8 cellular contexts compared by ENCODE assay signal in the genomic region with DNA sequence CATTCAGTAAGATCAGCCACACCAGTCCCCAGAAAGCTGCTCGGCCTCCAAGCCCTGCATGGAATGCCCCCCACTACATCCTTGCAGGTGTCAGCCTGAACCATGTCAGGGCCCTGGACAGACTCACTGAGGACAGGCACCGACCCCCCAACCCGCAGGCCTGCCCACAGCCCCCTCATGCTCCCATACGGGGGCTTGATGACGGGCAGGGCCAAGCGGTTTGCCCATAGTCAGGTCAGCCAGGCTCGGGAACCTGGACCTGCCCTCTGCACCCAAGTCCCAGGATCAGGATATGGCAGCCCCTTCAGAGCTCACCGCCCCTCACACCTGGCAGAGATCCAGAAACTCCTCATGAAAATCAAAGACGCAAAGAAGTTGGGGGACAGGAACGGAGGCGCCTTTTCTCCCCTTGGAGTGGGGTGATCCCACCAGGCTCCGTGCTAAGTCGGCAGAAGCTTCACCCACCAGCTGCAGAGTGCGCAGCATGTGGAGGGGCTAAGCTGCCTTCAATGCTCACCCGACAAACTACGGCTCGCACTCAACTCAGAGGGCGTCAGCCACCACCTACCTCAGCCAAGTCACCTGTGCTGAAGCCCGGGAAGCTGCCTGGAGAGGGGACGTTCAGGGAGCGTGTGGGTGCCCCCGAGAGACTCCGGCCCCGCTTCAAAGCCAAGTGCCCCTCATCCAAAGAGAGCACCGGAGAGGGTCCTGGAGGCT. TPM values are rescaled to one million over a fixed set of nuclear protein-coding genes. Genes with fewer than 3 reads are reported as not detected.
DNase-seq lines count a peak whose midpoint lies in the region; ATAC-seq and TF ChIP-seq lines count a peak whose summit lies in the region.

No MANE protein-coding gene starts in this region.

- H3K4me3 Mint-ChIP-seq in activated CD4-positive, alpha-beta T cell treated with anti-CD3 and anti-CD28 coated beads for 36 hours = peak overlapping the region; percentile 87
- peak overlapping the region; percentile 79 for H3K4me3 Mint-ChIP-seq in stimulated activated memory B cell treated with anti-CD40 and anti-IgM and Interleukin-4, amounts not matched to agents 10 μg/mL and 1 μg/mL and 100 μg/mL, for 72 hours
- H3K4me3 Mint-ChIP-seq in CD14-positive monocyte = peak overlapping the region in 1 of 2 donors; percentile 76

- peak overlapping the region; percentile 78; the same call in 1 of the 2 replicates for H3K27ac ChIP-seq in VCaP

- POLR2A ChIA-PET in activated CD4-positive, alpha-beta T cell treated with anti-CD3 and anti-CD28 coated beads for 36 hours (lab: Charles Lee) = interaction anchor here (0.6 to 1.3 kb wide), 2 partner anchors 29 to 652 kb away, joined by 4 to 5 read pairs; no protein-coding TSS in a partner anchor

- no peak for ATAC-seq in activated CD4-positive, alpha-beta T cell treated with anti-CD3 and anti-CD28 coated beads for 36 hours
- ATAC-seq in stimulated activated memory B cell treated with anti-CD40 and anti-IgM and Interleukin-4, amounts not matched to agents 10 μg/mL and 1 μg/mL and 100 μg/mL, for 72 hours = no peak
- ATAC-seq in HG03025 (IDR thresholded peaks at IDR 0.05; ENCODE audit: low FRiP score, unreplicated experiment) (no peak), GM21390 (IDR thresholded peaks at IDR 0.05; ENCODE audit: unreplicated experiment) (no peak)

- peaks cover 6% of the 10 kb centered on the region for H3K36me3 Mint-ChIP-seq in activated CD4-positive, alpha-beta T cell treated with anti-CD3 and anti-CD28 coated beads for 36 hours (ENCODE audit: low read depth)
- H3K36me3 Mint-ChIP-seq in stimulated activated memory B cell treated with anti-CD40 and anti-IgM and Interleukin-4, amounts not matched to agents 10 μg/mL and 1 μg/mL and 100 μg/mL, for 72 hours = peaks cover 50% of the 10 kb centered on the region
- peaks cover 40 to 70% of the 10 kb centered on the region in 2 donors for H3K36me3 Mint-ChIP-seq in CD14-positive monocyte

- CTCF ChIA-PET in activated CD4-positive, alpha-beta T cell treated with anti-CD3 and anti-CD28 coated beads for 36 hours (lab: Charles Lee) = interaction anchor here (0.5 to 3.2 kb wide), 5 partner anchors 12 to 232 kb away, joined by 3 to 22 read pairs (median 4); no protein-coding TSS in a partner anchor

- H3K4me1 Mint-ChIP-seq in activated CD4-positive, alpha-beta T cell treated with anti-CD3 and anti-CD28 coated beads for 36 hours = peaks cover 17% of the 10 kb centered on the region
- H3K4me1 Mint-ChIP-seq in stimulated activated memory B cell treated with anti-CD40 and anti-IgM and Interleukin-4, amounts not matched to agents 10 μg/mL and 1 μg/mL and 100 μg/mL, for 72 hours = peaks cover 25% of the 10 kb centered on the region
- H3K4me1 Mint-ChIP-seq in CD14-positive monocyte = peaks cover 17% of the 10 kb centered on the region

- H3K27me3 Mint-ChIP-seq in activated CD4-positive, alpha-beta T cell treated with anti-CD3 and anti-CD28 coated beads for 36 hours = no peaks in the 10 kb centered on the region
- no peaks in the 10 kb centered on the region for H3K27me3 Mint-ChIP-seq in stimulated activated memory B cell treated with anti-CD40 and anti-IgM and Interleukin-4, amounts not matched to agents 10 μg/mL and 1 μg/mL and 100 μg/mL, for 72 hours
- H3K27me3 Mint-ChIP-seq in CD14-positive monocyte (ENCODE audit: low read depth in 3 of 3) = peaks cover 1 to 3% (median 2%) of the 10 kb centered on the region in 3 donors

- H3K4me3 ChIP-seq in foreskin fibroblast (ENCODE audit: low read depth in 1 of 2, low read length in 2 of 2) = peak overlapping the region; percentile 42 to 55

- H3K27ac Mint-ChIP-seq in activated CD4-positive, alpha-beta T cell treated with anti-CD3 and anti-CD28 coated beads for 36 hours = peak overlapping the region; percentile 91
- peak overlapping the region; percentile 89 for H3K27ac Mint-ChIP-seq in stimulated activated memory B cell treated with anti-CD40 and anti-IgM and Interleukin-4, amounts not matched to agents 10 μg/mL and 1 μg/mL and 100 μg/mL, for 72 hours
- H3K27ac Mint-ChIP-seq in CD14-positive monocyte = peak overlapping the region in 3 of 7 donors; percentile 47 to 85 (median 65)

- intact Hi-C loops in activated CD4-positive, alpha-beta T cell treated with anti-CD3 and anti-CD28 coated beads for 36 hours (cut with DNase I, micrococcal nuclease) = loop anchor here in 1 of 2 experiments (5.0 kb wide), 1 partner anchor 34 kb away; a partner anchor contains a TSS
- intact Hi-C loops in CD14-positive monocyte (cut with micrococcal nuclease) = no loop called here

- TF ChIP-seq CTCF in VCaP (conservative IDR thresholded peaks at IDR 0.05) (no peak), foreskin fibroblast (IDR thresholded peaks at IDR 0.05; ENCODE audit: low read depth, low read length) (no peak), CD14-positive monocyte (IDR thresholded peaks at IDR 0.05) (no peak)

- no peaks in the 10 kb centered on the region for H3K9me3 Mint-ChIP-seq in activated CD4-positive, alpha-beta T cell treated with anti-CD3 and anti-CD28 coated beads for 36 hours (ENCODE audit: low read depth)
- H3K9me3 Mint-ChIP-seq in stimulated activated memory B cell treated with anti-CD40 and anti-IgM and Interleukin-4, amounts not matched to agents 10 μg/mL and 1 μg/mL and 100 μg/mL, for 72 hours = no peaks in the 10 kb centered on the region
- no peaks in the 10 kb centered on the region for H3K9me3 Mint-ChIP-seq in CD14-positive monocyte

- DNase-seq in activated CD4-positive, alpha-beta T cell treated with anti-CD3 and anti-CD28 coated beads for 36 hours = no peak
- no peak for DNase-seq in activated CD4-positive, alpha-beta T cell treated with anti-CD3 and anti-CD28 coated beads for 4 hours
- DNase-seq in foreskin fibroblast (no peak), CD14-positive monocyte (ENCODE audit: low spot score) (no peak)

RNA-seq across cellular contexts. Expression of a gene that starts 26.5 kb away (rescaled TPM):
- 10 to 100 TPM; 16.3 to 17.4 TPM for total RNA-seq in activated CD4-positive, alpha-beta T cell treated with anti-CD3 and anti-CD28 coated beads for 36 hours
- 10 to 100 TPM; 74.7 to 82.5 TPM for polyA plus RNA-seq in CD14-positive monocyte

RNA-seq across cellular contexts. Expression of a gene that starts 26.6 kb away (rescaled TPM):
- 10 to 100 TPM; 37.6 to 58.7 TPM for total RNA-seq in activated CD4-positive, alpha-beta T cell treated with anti-CD3 and anti-CD28 coated beads for 36 hours
- polyA plus RNA-seq in CD14-positive monocyte = 10 to 100 TPM; 48.2 to 73.1 TPM

RNA-seq across cellular contexts. Expression of a gene that starts 36.3 kb away (rescaled TPM):
- 10 to 100 TPM; 31.3 to 32.8 TPM for total RNA-seq in activated CD4-positive, alpha-beta T cell treated with anti-CD3 and anti-CD28 coated beads for 36 hours
- polyA plus RNA-seq in CD14-positive monocyte = 1 to 10 TPM; 1.2 to 2.2 TPM

RNA-seq across cellular contexts. Expression of a gene that starts 42.3 kb away (rescaled TPM):
- 10 to 100 TPM; 11.9 to 15.5 TPM for total RNA-seq in activated CD4-positive, alpha-beta T cell treated with anti-CD3 and anti-CD28 coated beads for 36 hours
- polyA plus RNA-seq in CD14-positive monocyte = 10 to 100 TPM; 35.3 to 48.8 TPM

RNA-seq across cellular contexts. Expression of a gene that starts 44.8 kb away (rescaled TPM):
- 1 to 10 TPM in 1 of 2 experiments, under 1 TPM in 1; 0.57 to 1.0 TPM for total RNA-seq in activated CD4-positive, alpha-beta T cell treated with anti-CD3 and anti-CD28 coated beads for 36 hours
- polyA plus RNA-seq in CD14-positive monocyte = not detected
